9 cellular contexts compared by ENCODE assay signal in genomic region chr12:94795520-94795919, GRCh38.
A peak's percentile ranks its signal among the peaks of the same experiment; 100 is the strongest.
DNase-seq lines count a peak whose midpoint lies in the region; ATAC-seq and TF ChIP-seq lines count a peak whose summit lies in the region.
"Had no signal": no experiment of that assay in that cellular context is flagged by ENCODE, and none has a peak within 500 bp of the region (broad histone marks: within the 10 kb centered on the region; RNA-seq: fewer than 3 reads in every experiment).

No MANE protein-coding gene starts in this region.

- H3K27ac ChIP-seq in Panc1 (ENCODE audit: low read length) (no peak overlapping the region), fibroblast of lung (ENCODE audit: insufficient read depth, low read length) (no peak overlapping the region)

- BruUV-seq in Panc1 (replicated peaks; lab: Mats Ljungman, UMichigan), result no TSS peak

- H2AFZ ChIP-seq in fibroblast of lung (ENCODE audit: low read length), result no peak overlapping the region

- H3K9me3 ChIP-seq in Panc1 (ENCODE audit: control insufficient read depth, insufficient read depth, low read depth, low read length), result no peaks in the 10 kb centered on the region
- no peaks in the 10 kb centered on the region for H3K9me3 ChIP-seq in fibroblast of lung (ENCODE audit: control insufficient read depth, insufficient read depth, low read depth, low read length)

- H3K36me3 ChIP-seq in Panc1 (ENCODE audit: control insufficient read depth, insufficient read depth, low read length) (no peaks in the 10 kb centered on the region), fibroblast of lung (ENCODE audit: control insufficient read depth, insufficient read depth, low read length) (no peaks in the 10 kb centered on the region)

- POLR2A ChIA-PET in Panc1 (lab: Charles Lee), result no interaction called here

- no peak overlapping the region for H3K9ac ChIP-seq in fibroblast of lung (ENCODE audit: insufficient read depth, low read length)

- CTCF ChIA-PET in Panc1 (lab: Charles Lee), result no interaction called here

- no peaks in the 10 kb centered on the region for H3K79me2 ChIP-seq in fibroblast of lung (ENCODE audit: control insufficient read depth, insufficient read depth, low read length)

- TF ChIP-seq CTCF in Panc1 (IDR thresholded peaks at IDR 0.05), result no peak
- peak in 1 of 2 donors; percentile 23 for TF ChIP-seq CTCF in fibroblast of lung (conservative IDR thresholded peaks at IDR 0.05 in 1 of 2, IDR thresholded peaks at IDR 0.05 in 1 of 2; ENCODE audit: low read depth in 1 of 2, low read length in 2 of 2)

- H3K27me3 ChIP-seq in Panc1 (ENCODE audit: control insufficient read depth, insufficient read depth, low read length), result no peaks in the 10 kb centered on the region; the same call in 1 of the 2 replicates
- H3K27me3 ChIP-seq in fibroblast of lung (ENCODE audit: control insufficient read depth, insufficient read depth, low read length), result no peaks in the 10 kb centered on the region

- intact Hi-C loops in Panc1 (cut with micrococcal nuclease; ENCODE audit: unreplicated experiment), result no loop called here

- H3K4me3 ChIP-seq in Panc1 (ENCODE audit: low read depth in 2 of 2, low read length in 2 of 2), result no peak overlapping the region
- H3K4me3 ChIP-seq in fibroblast of lung (replicated peaks in 1 of 4; ENCODE audit: control extremely low read depth in 1 of 4, insufficient read depth in 1 of 4, low read depth in 3 of 4, low read length in 4 of 4), result no peak overlapping the region

- DNase-seq in H4 (ENCODE audit: low spot score) (peak; percentile 64), Panc1 (ENCODE audit: low read depth, low spot score) (no peak), fibroblast of lung (ENCODE audit: low read depth in 2 of 2) (peak; percentile 61), retina (peak; percentile 19), NCI-H2029 treated with DMSO at 0.1 percent for 48 hours (lab: John Stamatoyannopoulos, UW) (no peak), DMS153 (lab: John Stamatoyannopoulos, UW) (no peak)
- DNase-seq: activated CD4-positive, alpha-beta T cell treated with anti-CD3 and anti-CD28 coated beads for 1 hour; NCI-H187 treated with DMSO at 0.1 percent for 48 hours had no signal

- H4K20me1 ChIP-seq in fibroblast of lung (ENCODE audit: control insufficient read depth, extremely low read depth, insufficient read depth, low read length), result no peaks in the 10 kb centered on the region

- in situ Hi-C loops in Panc1 (cut with HindIII; ENCODE audit: low pct_unique_long_range_greater_than_20kb, low sequenced_read_pairs), result no loop called here

- H3K4me1 ChIP-seq in Panc1 (ENCODE audit: control insufficient read depth, insufficient read depth, low read length) (no peaks in the 10 kb centered on the region), fibroblast of lung (ENCODE audit: control insufficient read depth, extremely low read depth, insufficient read depth, low read length) (no peaks in the 10 kb centered on the region)

- no peak overlapping the region for H3K4me2 ChIP-seq in fibroblast of lung (ENCODE audit: extremely low read depth, insufficient read depth, low read length)

- ATAC-seq in Panc1, result peak; percentile 76
- no peak for ATAC-seq in GM21825 (IDR thresholded peaks at IDR 0.05; ENCODE audit: unreplicated experiment)

Comparison
In these comparisons a context has a peak if more than half of its experiments do, and no peak if none do; other contexts are left out.
1. DNase-seq: peak in H4 (single experiment), fibroblast of lung (2 of 2) and retina (single experiment); none in Panc1 (single experiment), NCI-H2029 treated with DMSO at 0.1 percent for 48 hours (single experiment) and DMS153 (single experiment).